1 cellular context compared by ENCODE assay signal in the genomic region with DNA sequence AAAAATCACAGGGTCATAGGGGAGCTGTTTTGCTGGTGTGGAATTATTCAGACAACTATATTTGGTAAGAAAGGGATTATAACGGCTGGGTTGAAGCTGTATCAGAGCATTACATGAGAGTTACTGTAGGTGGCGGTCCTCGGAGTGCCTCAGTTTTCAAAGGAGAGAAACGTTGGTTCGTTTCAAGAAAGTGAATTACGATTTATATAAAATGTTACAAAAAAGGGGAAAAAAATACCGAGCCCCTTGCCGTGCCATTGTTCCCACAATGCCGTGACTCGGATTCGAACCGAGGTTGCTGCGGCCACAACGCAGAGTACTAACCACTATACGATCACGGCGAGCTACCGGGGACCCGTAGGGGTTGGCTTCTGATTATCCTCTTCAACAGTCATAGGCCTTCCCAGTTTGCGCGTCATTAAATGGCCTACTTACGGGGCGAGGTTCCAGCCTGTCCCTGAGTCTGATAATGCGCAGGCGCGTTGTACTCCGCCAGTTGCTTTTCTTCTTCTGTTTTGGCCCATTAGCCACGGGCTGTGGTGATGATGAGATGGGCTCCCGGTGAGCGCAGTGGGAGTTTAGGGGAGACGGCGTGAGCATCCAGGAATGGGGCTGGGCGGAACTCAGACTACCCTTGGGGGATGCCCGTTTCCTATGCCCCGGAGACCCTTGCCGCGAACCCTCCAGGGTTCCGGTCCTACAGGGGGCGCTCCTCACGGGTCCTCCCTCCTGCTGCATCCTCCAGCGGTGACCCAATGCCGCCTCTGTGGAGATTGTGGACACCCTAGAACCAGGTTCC.
TF ChIP-seq lines count a peak whose summit lies in the region.

No MANE protein-coding gene starts in this region.

TF ChIP-seq in HepG2, 621 proteins besides CTCF, POLR2A, EP300 and RAD21 (continued from another document and continues in another):
- TF ChIP-seq, protein P1, sequence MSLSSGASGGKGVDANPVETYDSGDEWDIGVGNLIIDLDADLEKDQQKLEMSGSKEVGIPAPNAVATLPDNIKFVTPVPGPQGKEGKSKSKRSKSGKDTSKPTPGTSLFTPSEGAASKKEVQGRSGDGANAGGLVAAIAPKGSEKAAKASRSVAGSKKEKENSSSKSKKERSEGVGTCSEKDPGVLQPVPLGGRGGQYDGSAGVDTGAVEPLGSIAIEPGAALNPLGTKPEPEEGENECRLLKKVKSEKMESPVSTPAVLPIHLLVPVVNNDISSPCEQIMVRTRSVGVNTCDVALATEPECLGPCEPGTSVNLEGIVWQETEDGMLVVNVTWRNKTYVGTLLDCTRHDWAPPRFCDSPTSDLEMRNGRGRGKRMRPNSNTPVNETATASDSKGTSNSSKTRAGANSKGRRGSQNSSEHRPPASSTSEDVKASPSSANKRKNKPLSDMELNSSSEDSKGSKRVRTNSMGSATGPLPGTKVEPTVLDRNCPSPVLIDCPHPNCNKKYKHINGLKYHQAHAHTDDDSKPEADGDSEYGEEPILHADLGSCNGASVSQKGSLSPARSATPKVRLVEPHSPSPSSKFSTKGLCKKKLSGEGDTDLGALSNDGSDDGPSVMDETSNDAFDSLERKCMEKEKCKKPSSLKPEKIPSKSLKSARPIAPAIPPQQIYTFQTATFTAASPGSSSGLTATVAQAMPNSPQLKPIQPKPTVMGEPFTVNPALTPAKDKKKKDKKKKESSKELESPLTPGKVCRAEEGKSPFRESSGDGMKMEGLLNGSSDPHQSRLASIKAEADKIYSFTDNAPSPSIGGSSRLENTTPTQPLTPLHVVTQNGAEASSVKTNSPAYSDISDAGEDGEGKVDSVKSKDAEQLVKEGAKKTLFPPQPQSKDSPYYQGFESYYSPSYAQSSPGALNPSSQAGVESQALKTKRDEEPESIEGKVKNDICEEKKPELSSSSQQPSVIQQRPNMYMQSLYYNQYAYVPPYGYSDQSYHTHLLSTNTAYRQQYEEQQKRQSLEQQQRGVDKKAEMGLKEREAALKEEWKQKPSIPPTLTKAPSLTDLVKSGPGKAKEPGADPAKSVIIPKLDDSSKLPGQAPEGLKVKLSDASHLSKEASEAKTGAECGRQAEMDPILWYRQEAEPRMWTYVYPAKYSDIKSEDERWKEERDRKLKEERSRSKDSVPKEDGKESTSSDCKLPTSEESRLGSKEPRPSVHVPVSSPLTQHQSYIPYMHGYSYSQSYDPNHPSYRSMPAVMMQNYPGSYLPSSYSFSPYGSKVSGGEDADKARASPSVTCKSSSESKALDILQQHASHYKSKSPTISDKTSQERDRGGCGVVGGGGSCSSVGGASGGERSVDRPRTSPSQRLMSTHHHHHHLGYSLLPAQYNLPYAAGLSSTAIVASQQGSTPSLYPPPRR (CRISPR knock-in tag; IDR thresholded peaks at IDR 0.05; ENCODE audit: borderline replicate concordance) = 0 out of 2 replicates have a peak, but pooled peaks have one; percentile 40
- TF ChIP-seq ZNF768 (CRISPR knock-in tag; IDR thresholded peaks at IDR 0.05) (peak; percentile 46; the same call in 1 of the 2 replicates), ZNF317 (CRISPR knock-in tag; IDR thresholded peaks at IDR 0.05) (peak; percentile 21), ONECUT2 (CRISPR knock-in tag; IDR thresholded peaks at IDR 0.05) (no peak), ZNF562 (CRISPR knock-in tag; IDR thresholded peaks at IDR 0.05; ENCODE audit: borderline replicate concordance) (no peak), MYC (CRISPR knock-in tag; IDR thresholded peaks at IDR 0.05; ENCODE audit: borderline replicate concordance) (no peak), CENPT (CRISPR knock-in tag; IDR thresholded peaks at IDR 0.05; ENCODE audit: low read depth) (no peak), SOX13 (IDR thresholded peaks at IDR 0.05) (peak; percentile 20; the same call in 1 of the 2 replicates), SOX13 (CRISPR knock-in tag; conservative IDR thresholded peaks at IDR 0.05 in 1 of 2, IDR thresholded peaks at IDR 0.05 in 1 of 2) (peak in 1 of 2 experiments; percentile 31; a peak in 2 of 4 replicates), PPARG (CRISPR knock-in tag; conservative IDR thresholded peaks at IDR 0.05) (peak; percentile 40; the same call in 1 of the 2 replicates), RORA (CRISPR knock-in tag; IDR thresholded peaks at IDR 0.05) (no peak), NR1H2 (CRISPR knock-in tag; IDR thresholded peaks at IDR 0.05; ENCODE audit: borderline replicate concordance, low read depth) (no peak), KMT2A (CRISPR knock-in tag; IDR thresholded peaks at IDR 0.05) (0 out of 2 replicates have a peak, but pooled peaks have one; percentile 35), NCOA2 (CRISPR knock-in tag; IDR thresholded peaks at IDR 0.05) (peak; percentile 50; the same call in 1 of the 2 replicates), FOXA1 (IDR thresholded peaks at IDR 0.05) (no peak), FOXA1 (CRISPR knock-in tag; IDR thresholded peaks at IDR 0.05) (no peak), ZSCAN9 (CRISPR knock-in tag; IDR thresholded peaks at IDR 0.05; ENCODE audit: borderline replicate concordance) (0 out of 2 replicates have a peak, but pooled peaks have one; percentile 48), PTBP1 (IDR thresholded peaks at IDR 0.05; ENCODE audit: low read depth, low read length, poor library complexity, severe bottlenecking) (no peak), FIP1L1 (IDR thresholded peaks at IDR 0.05; ENCODE audit: borderline replicate concordance, insufficient read depth, low read depth, low read length) (no peak), MXI1 (IDR thresholded peaks at IDR 0.05; ENCODE audit: borderline replicate concordance, low read depth, low read length) (peak; percentile 69; the same call in 2 of the 3 replicates), ZFP36 (IDR thresholded peaks at IDR 0.05; ENCODE audit: borderline replicate concordance, low read depth, low read length, partially characterized antibody) (no peak), NONO (IDR thresholded peaks at IDR 0.05) (no peak), NONO (CRISPR knock-in tag; conservative IDR thresholded peaks at IDR 0.05) (peak; percentile 66)
- TF ChIP-seq, protein P2, sequence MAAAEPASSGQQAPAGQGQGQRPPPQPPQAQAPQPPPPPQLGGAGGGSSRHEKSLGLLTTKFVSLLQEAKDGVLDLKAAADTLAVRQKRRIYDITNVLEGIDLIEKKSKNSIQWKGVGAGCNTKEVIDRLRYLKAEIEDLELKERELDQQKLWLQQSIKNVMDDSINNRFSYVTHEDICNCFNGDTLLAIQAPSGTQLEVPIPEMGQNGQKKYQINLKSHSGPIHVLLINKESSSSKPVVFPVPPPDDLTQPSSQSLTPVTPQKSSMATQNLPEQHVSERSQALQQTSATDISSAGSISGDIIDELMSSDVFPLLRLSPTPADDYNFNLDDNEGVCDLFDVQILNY (CRISPR knock-in tag; conservative IDR thresholded peaks at IDR 0.05) = no peak
- TF ChIP-seq, protein P3, sequence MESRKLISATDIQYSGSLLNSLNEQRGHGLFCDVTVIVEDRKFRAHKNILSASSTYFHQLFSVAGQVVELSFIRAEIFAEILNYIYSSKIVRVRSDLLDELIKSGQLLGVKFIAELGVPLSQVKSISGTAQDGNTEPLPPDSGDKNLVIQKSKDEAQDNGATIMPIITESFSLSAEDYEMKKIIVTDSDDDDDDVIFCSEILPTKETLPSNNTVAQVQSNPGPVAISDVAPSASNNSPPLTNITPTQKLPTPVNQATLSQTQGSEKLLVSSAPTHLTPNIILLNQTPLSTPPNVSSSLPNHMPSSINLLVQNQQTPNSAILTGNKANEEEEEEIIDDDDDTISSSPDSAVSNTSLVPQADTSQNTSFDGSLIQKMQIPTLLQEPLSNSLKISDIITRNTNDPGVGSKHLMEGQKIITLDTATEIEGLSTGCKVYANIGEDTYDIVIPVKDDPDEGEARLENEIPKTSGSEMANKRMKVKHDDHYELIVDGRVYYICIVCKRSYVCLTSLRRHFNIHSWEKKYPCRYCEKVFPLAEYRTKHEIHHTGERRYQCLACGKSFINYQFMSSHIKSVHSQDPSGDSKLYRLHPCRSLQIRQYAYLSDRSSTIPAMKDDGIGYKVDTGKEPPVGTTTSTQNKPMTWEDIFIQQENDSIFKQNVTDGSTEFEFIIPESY (CRISPR knock-in tag; IDR thresholded peaks at IDR 0.05) = no peak; the same call in 1 of the 2 replicates
- TF ChIP-seq, protein P4, sequence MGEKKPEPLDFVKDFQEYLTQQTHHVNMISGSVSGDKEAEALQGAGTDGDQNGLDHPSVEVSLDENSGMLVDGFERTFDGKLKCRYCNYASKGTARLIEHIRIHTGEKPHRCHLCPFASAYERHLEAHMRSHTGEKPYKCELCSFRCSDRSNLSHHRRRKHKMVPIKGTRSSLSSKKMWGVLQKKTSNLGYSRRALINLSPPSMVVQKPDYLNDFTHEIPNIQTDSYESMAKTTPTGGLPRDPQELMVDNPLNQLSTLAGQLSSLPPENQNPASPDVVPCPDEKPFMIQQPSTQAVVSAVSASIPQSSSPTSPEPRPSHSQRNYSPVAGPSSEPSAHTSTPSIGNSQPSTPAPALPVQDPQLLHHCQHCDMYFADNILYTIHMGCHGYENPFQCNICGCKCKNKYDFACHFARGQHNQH (CRISPR knock-in tag; IDR thresholded peaks at IDR 0.05) = peak; percentile 71
- TF ChIP-seq, protein P5, sequence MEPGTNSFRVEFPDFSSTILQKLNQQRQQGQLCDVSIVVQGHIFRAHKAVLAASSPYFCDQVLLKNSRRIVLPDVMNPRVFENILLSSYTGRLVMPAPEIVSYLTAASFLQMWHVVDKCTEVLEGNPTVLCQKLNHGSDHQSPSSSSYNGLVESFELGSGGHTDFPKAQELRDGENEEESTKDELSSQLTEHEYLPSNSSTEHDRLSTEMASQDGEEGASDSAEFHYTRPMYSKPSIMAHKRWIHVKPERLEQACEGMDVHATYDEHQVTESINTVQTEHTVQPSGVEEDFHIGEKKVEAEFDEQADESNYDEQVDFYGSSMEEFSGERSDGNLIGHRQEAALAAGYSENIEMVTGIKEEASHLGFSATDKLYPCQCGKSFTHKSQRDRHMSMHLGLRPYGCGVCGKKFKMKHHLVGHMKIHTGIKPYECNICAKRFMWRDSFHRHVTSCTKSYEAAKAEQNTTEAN (CRISPR knock-in tag; conservative IDR thresholded peaks at IDR 0.05) = no peak
- TF ChIP-seq, protein P6, sequence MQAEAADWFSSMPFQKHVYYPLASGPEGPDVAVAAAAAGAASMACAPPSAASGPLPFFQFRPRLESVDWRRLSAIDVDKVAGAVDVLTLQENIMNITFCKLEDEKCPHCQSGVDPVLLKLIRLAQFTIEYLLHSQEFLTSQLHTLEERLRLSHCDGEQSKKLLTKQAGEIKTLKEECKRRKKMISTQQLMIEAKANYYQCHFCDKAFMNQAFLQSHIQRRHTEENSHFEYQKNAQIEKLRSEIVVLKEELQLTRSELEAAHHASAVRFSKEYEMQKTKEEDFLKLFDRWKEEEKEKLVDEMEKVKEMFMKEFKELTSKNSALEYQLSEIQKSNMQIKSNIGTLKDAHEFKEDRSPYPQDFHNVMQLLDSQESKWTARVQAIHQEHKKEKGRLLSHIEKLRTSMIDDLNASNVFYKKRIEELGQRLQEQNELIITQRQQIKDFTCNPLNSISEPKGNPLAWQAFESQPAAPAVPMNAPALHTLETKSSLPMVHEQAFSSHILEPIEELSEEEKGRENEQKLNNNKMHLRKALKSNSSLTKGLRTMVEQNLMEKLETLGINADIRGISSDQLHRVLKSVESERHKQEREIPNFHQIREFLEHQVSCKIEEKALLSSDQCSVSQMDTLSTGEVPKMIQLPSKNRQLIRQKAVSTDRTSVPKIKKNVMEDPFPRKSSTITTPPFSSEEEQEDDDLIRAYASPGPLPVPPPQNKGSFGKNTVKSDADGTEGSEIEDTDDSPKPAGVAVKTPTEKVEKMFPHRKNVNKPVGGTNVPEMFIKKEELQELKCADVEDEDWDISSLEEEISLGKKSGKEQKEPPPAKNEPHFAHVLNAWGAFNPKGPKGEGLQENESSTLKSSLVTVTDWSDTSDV (CRISPR knock-in tag; IDR thresholded peaks at IDR 0.05) = peak; percentile 76; the same call in 1 of the 2 replicates
- TF ChIP-seq, protein P7, sequence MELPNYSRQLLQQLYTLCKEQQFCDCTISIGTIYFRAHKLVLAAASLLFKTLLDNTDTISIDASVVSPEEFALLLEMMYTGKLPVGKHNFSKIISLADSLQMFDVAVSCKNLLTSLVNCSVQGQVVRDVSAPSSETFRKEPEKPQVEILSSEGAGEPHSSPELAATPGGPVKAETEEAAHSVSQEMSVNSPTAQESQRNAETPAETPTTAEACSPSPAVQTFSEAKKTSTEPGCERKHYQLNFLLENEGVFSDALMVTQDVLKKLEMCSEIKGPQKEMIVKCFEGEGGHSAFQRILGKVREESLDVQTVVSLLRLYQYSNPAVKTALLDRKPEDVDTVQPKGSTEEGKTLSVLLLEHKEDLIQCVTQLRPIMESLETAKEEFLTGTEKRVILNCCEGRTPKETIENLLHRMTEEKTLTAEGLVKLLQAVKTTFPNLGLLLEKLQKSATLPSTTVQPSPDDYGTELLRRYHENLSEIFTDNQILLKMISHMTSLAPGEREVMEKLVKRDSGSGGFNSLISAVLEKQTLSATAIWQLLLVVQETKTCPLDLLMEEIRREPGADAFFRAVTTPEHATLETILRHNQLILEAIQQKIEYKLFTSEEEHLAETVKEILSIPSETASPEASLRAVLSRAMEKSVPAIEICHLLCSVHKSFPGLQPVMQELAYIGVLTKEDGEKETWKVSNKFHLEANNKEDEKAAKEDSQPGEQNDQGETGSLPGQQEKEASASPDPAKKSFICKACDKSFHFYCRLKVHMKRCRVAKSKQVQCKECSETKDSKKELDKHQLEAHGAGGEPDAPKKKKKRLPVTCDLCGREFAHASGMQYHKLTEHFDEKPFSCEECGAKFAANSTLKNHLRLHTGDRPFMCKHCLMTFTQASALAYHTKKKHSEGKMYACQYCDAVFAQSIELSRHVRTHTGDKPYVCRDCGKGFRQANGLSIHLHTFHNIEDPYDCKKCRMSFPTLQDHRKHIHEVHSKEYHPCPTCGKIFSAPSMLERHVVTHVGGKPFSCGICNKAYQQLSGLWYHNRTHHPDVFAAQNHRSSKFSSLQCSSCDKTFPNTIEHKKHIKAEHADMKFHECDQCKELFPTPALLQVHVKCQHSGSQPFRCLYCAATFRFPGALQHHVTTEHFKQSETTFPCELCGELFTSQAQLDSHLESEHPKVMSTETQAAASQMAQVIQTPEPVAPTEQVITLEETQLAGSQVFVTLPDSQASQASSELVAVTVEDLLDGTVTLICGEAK (IDR thresholded peaks at IDR 0.05) = no peak
- TF ChIP-seq, protein P7 (CRISPR knock-in tag; IDR thresholded peaks at IDR 0.05) = no peak
